In the genomic region with DNA sequence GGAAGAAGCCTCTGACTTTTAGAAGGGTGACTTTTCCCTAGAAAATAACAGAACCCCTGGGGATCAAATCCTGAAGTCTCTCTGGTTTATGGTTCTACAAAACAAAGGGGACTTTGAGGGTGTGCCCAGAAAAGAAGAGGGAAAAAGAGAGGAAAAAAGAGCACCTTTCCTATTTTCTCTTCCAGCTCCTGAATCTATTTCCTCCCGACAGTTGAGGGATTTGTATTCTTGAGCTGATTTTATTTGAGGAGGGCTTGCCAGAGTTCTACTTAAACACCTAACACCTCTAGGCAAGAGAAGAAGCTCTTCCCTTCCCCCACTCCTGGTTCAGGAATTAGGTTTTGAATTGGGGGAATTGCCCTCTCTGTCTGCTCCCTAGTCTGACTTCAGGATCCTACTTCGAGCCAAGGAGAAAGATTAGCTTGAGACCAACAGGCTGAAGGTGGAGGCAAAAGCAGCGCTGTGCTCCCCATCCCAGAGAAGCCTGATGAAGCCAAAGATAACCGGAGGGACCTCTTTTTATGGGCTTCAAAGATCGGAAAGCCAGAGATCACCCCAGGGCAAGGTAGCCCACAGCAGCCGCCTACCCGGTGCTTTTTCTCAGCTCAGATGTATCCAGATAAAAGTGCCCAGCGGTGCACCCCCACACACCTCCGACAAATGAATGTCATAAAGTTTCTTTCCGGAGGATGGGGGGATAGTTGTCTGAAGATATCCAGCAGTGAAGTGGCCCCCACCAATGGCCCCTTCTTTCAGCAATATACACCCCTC, we compare ENCODE assay signal across 12 cellular contexts. TPM values are rescaled to one million over a fixed set of nuclear protein-coding genes. Genes with fewer than 3 reads are reported as not detected.
DNase-seq lines count a peak whose midpoint lies in the region; ATAC-seq, FAIRE-seq and TF ChIP-seq lines count a peak whose summit lies in the region.
"Had no signal": no experiment of that assay in that cellular context is flagged by ENCODE, and none has a peak within 500 bp of the region (broad histone marks: within the 10 kb centered on the region; RNA-seq: fewer than 3 reads in every experiment).

No MANE protein-coding gene starts in this region.

- no peaks in the 10 kb centered on the region for H3K9me2 ChIP-seq in GM23338 (ENCODE audit: insufficient read depth)

- TF ChIP-seq CTCF in GM23338 (conservative IDR thresholded peaks at IDR 0.05; ENCODE audit: low read depth in 2 of 2), result no peak
- TF ChIP-seq CTCF in astrocyte of the cerebellum (IDR thresholded peaks at IDR 0.05; ENCODE audit: low read depth, low read length, missing control alignments), result no peak
- TF ChIP-seq CTCF in mesothelial cell of epicardium (IDR thresholded peaks at IDR 0.05; ENCODE audit: unreplicated experiment), result no peak

- CTCF ChIA-PET in activated CD8-positive, alpha-beta T cell treated with anti-CD3 and anti-CD28 coated beads, Interleukin-2, amount 10 ng/mL, durations not matched to agents 7 days and 5 days (lab: Charles Lee), result interaction anchor here (1.0 to 4.1 kb wide), 9 partner anchors 9 to 509 kb away, joined by 4 to 25 read pairs (median 6); no protein-coding TSS in a partner anchor

- H3K4me3 Mint-ChIP-seq in GM23338 (no peak overlapping the region; the same call in 2 of the 3 replicates), mesothelial cell of epicardium (peak overlapping the region; percentile 90)
- H3K4me3 Mint-ChIP-seq in activated CD8-positive, alpha-beta T cell treated with anti-CD3 and anti-CD28 coated beads, Interleukin-2, amount 10 ng/mL, durations not matched to agents 7 days and 5 days, result no peak overlapping the region
- H3K4me3 Mint-ChIP-seq: CD8-positive, alpha-beta T cell had no signal

- peaks cover 60% of the 10 kb centered on the region for H3F3A ChIP-seq in GM23338 (replicated peaks; ENCODE audit: low read depth)

- H4K20me1 ChIP-seq in GM23338 (replicated peaks; ENCODE audit: insufficient read depth), result peaks cover 56% of the 10 kb centered on the region

- H3K27me3 Mint-ChIP-seq in GM23338 (ENCODE audit: insufficient read depth, low read depth, poor library complexity), result peaks cover 100% of the 10 kb centered on the region
- H3K27me3 Mint-ChIP-seq in mesothelial cell of epicardium (ENCODE audit: low read depth), result no peaks in the 10 kb centered on the region
- H3K27me3 Mint-ChIP-seq in activated CD8-positive, alpha-beta T cell treated with anti-CD3 and anti-CD28 coated beads, Interleukin-2, amount 10 ng/mL, durations not matched to agents 7 days and 5 days (ENCODE audit: low read depth), result peaks cover 70% of the 10 kb centered on the region

- DNase-seq in GM23338 (ENCODE audit: low spot score) (no peak), astrocyte of the cerebellum (ENCODE audit: low read depth) (no peak), mesothelial cell of epicardium (ENCODE audit: low spot score in 2 of 2, unreplicated experiment in 2 of 2) (no peak), RCC 7860 (ENCODE audit: low spot score) (no peak), middle frontal gyrus (ENCODE audit: extremely low spot score, low spot score) (no peak)
- no peak for DNase-seq in activated CD8-positive, alpha-beta T cell treated with anti-CD3 and anti-CD28 coated beads, Interleukin-2, amount 10 ng/mL, durations not matched to agents 7 days and 5 days
- DNase-seq: activated CD4-positive, alpha-beta T cell treated with anti-CD3 and anti-CD28 coated beads, Interleukin-2, amount 50 U/mL, for 4 hours; aorta; CD8-positive, alpha-beta T cell; T-helper 9 cell had no signal

- H3K27ac ChIP-seq in GM23338 (ENCODE audit: low read depth) (no peak overlapping the region), subcutaneous abdominal adipose tissue (ENCODE audit: low read depth, low read length) (peak overlapping the region; percentile 93)

- H3K4me3 ChIP-seq in GM23338 (no peak overlapping the region), astrocyte of the cerebellum (ENCODE audit: low read depth, low read length) (peak overlapping the region; percentile 7), subcutaneous abdominal adipose tissue (ENCODE audit: low read depth in 1 of 5, low read length in 5 of 5) (no peak overlapping the region)

- no peaks in the 10 kb centered on the region for H3K9me3 ChIP-seq in subcutaneous abdominal adipose tissue (ENCODE audit: control insufficient read depth in 5 of 5, low read length in 5 of 5)

- no peak for ATAC-seq in GM23338
- ATAC-seq in activated CD8-positive, alpha-beta T cell treated with anti-CD3 and anti-CD28 coated beads, Interleukin-2, amount 10 ng/mL, durations not matched to agents 7 days and 5 days, result no peak
- ATAC-seq: CD8-positive, alpha-beta T cell had no signal

- peak overlapping the region in 1 of 5 donors; percentile 12 for H3K9ac ChIP-seq in subcutaneous abdominal adipose tissue (ENCODE audit: low read length in 5 of 5)

- POLR2A ChIA-PET in activated CD8-positive, alpha-beta T cell treated with anti-CD3 and anti-CD28 coated beads, Interleukin-2, amount 10 ng/mL, durations not matched to agents 7 days and 5 days (lab: Charles Lee), result interaction anchor here (1.1 kb wide), 1 partner anchor 43 kb away, joined by 3 read pairs; no protein-coding TSS in a partner anchor

- H3K4me1 ChIP-seq in GM23338 (ENCODE audit: insufficient read depth), result peaks cover 59% of the 10 kb centered on the region
- peaks cover 8 to 65% (median 59%) of the 10 kb centered on the region in 5 donors for H3K4me1 ChIP-seq in subcutaneous abdominal adipose tissue (ENCODE audit: control insufficient read depth in 5 of 5, insufficient read depth in 5 of 5, low read length in 5 of 5)

- H3K9me3 Mint-ChIP-seq in GM23338 (no peaks in the 10 kb centered on the region; the same call in 1 of the 3 replicates), mesothelial cell of epicardium (no peaks in the 10 kb centered on the region)
- no peaks in the 10 kb centered on the region for H3K9me3 Mint-ChIP-seq in activated CD8-positive, alpha-beta T cell treated with anti-CD3 and anti-CD28 coated beads, Interleukin-2, amount 10 ng/mL, durations not matched to agents 7 days and 5 days (ENCODE audit: insufficient read depth)
- H3K9me3 Mint-ChIP-seq: CD8-positive, alpha-beta T cell had no signal

- H3K27me3 ChIP-seq in GM23338 (ENCODE audit: insufficient read depth), result peaks cover 100% of the 10 kb centered on the region
- no peaks in the 10 kb centered on the region for H3K27me3 ChIP-seq in subcutaneous abdominal adipose tissue (ENCODE audit: control insufficient read depth in 5 of 5, insufficient read depth in 4 of 5, low read length in 5 of 5)

- H3K27ac Mint-ChIP-seq in GM23338 (no peak overlapping the region), mesothelial cell of epicardium (peak overlapping the region; percentile 100)
- H3K27ac Mint-ChIP-seq in activated CD8-positive, alpha-beta T cell treated with anti-CD3 and anti-CD28 coated beads, Interleukin-2, amount 10 ng/mL, durations not matched to agents 7 days and 5 days, result no peak overlapping the region
- H3K27ac Mint-ChIP-seq: CD8-positive, alpha-beta T cell had no signal

- in situ Hi-C loops in astrocyte of the cerebellum (cut with HindIII; ENCODE audit: low sequenced_read_pairs), result no loop called here

- peak overlapping the region; percentile 53; the same call in 1 of the 2 replicates for H3K4me2 ChIP-seq in GM23338

- no peak overlapping the region for H2AFZ ChIP-seq in GM23338

- no peak for FAIRE-seq in RCC 7860 (lab: Jason Lieb, UNC)

- H3K4me1 Mint-ChIP-seq in GM23338, result peaks cover 47% of the 10 kb centered on the region
- H3K4me1 Mint-ChIP-seq in mesothelial cell of epicardium, result peaks cover 53% of the 10 kb centered on the region
- peaks cover 51% of the 10 kb centered on the region for H3K4me1 Mint-ChIP-seq in activated CD8-positive, alpha-beta T cell treated with anti-CD3 and anti-CD28 coated beads, Interleukin-2, amount 10 ng/mL, durations not matched to agents 7 days and 5 days (ENCODE audit: low read depth)

- no peaks in the 10 kb centered on the region for H3K79me2 ChIP-seq in GM23338 (replicated peaks; ENCODE audit: insufficient read depth)

- H3K36me3 ChIP-seq in GM23338 (ENCODE audit: insufficient read depth), result no peaks in the 10 kb centered on the region
- H3K36me3 ChIP-seq in subcutaneous abdominal adipose tissue (ENCODE audit: control insufficient read depth in 5 of 5, insufficient read depth in 5 of 5, low read length in 5 of 5), result peaks cover 0 to 9% (median 0%) of the 10 kb centered on the region in 5 donors

- H3K36me3 Mint-ChIP-seq in GM23338 (ENCODE audit: low read depth) (no peaks in the 10 kb centered on the region), mesothelial cell of epicardium (peaks cover 39% of the 10 kb centered on the region)
- no peaks in the 10 kb centered on the region for H3K36me3 Mint-ChIP-seq in activated CD8-positive, alpha-beta T cell treated with anti-CD3 and anti-CD28 coated beads, Interleukin-2, amount 10 ng/mL, durations not matched to agents 7 days and 5 days (ENCODE audit: low read depth)

RNA-seq across cellular contexts. Expression of gene HOXB3, which starts 0.8 kb away (rescaled TPM):
- total RNA-seq in GM23338 (2014; rRNA removed; shearing (Covaris generic)), result 0.17 TPM in 1 of 2 replicates, not detected in the other
- not detected in 2 replicates for polyA plus RNA-seq in GM23338 (2016; fragmentation: Nextera tagmentation; extraction: Ambion mirVana)
- 282 to 303 TPM (median 282 TPM) in 3 replicates for total RNA-seq in mesothelial cell of epicardium
- total RNA-seq in activated CD8-positive, alpha-beta T cell treated with anti-CD3 and anti-CD28 coated beads, Interleukin-2, amount 10 ng/mL, durations not matched to agents 7 days and 5 days, result 10 to 100 TPM in 1 of 2 experiments, 1 to 10 TPM in 1; 8.2 to 10.3 TPM
- total RNA-seq: temporal lobe had no signal

RNA-seq across cellular contexts. Expression of gene HOXB5, which starts 4.3 kb away (rescaled TPM):
- total RNA-seq in GM23338 (2014; rRNA removed; shearing (Covaris generic)), result not detected in 2 replicates
- not detected in 2 replicates for polyA plus RNA-seq in GM23338 (2016; fragmentation: Nextera tagmentation; extraction: Ambion mirVana)
- total RNA-seq in mesothelial cell of epicardium, result 28.6 to 32.4 TPM (median 31.1 TPM) in 3 replicates
- total RNA-seq in activated CD8-positive, alpha-beta T cell treated with anti-CD3 and anti-CD28 coated beads, Interleukin-2, amount 10 ng/mL, durations not matched to agents 7 days and 5 days, result not detected
- total RNA-seq: CD8-positive, alpha-beta T cell; temporal lobe had no signal

RNA-seq across cellular contexts. Expression of gene HOXB4, which starts 11.1 kb away (rescaled TPM):
- not detected in 2 replicates for total RNA-seq in GM23338 (2014; rRNA removed; shearing (Covaris generic))
- polyA plus RNA-seq in GM23338 (2016; fragmentation: Nextera tagmentation; extraction: Ambion mirVana), result not detected in 2 replicates
- 34.2 to 39.2 TPM (median 34.4 TPM) in 3 replicates for total RNA-seq in mesothelial cell of epicardium
- total RNA-seq in activated CD8-positive, alpha-beta T cell treated with anti-CD3 and anti-CD28 coated beads, Interleukin-2, amount 10 ng/mL, durations not matched to agents 7 days and 5 days, result 1 to 10 TPM; 5.7 to 6.1 TPM
- total RNA-seq: temporal lobe had no signal

RNA-seq across cellular contexts. Expression of gene HOXB6, which starts 15.5 kb away (rescaled TPM):
- not detected in 2 replicates for total RNA-seq in GM23338 (2014; rRNA removed; shearing (Covaris generic))
- polyA plus RNA-seq in GM23338 (2016; fragmentation: Nextera tagmentation; extraction: Ambion mirVana), result not detected in 2 replicates
- 56.4 to 63.1 TPM (median 59.7 TPM) in 3 replicates for total RNA-seq in mesothelial cell of epicardium
- not detected for total RNA-seq in activated CD8-positive, alpha-beta T cell treated with anti-CD3 and anti-CD28 coated beads, Interleukin-2, amount 10 ng/mL, durations not matched to agents 7 days and 5 days
- total RNA-seq: temporal lobe had no signal

RNA-seq across cellular contexts. Expression of gene HOXB7, which starts 21.6 kb away (rescaled TPM):
- not detected in 2 replicates for total RNA-seq in GM23338 (2014; rRNA removed; shearing (Covaris generic))
- polyA plus RNA-seq in GM23338 (2016; fragmentation: Nextera tagmentation; extraction: Ambion mirVana), result not detected in 2 replicates
- 18.6 to 20.3 TPM (median 19.5 TPM) in 3 replicates for total RNA-seq in mesothelial cell of epicardium
- under 1 TPM; 0.87 to 0.91 TPM for total RNA-seq in activated CD8-positive, alpha-beta T cell treated with anti-CD3 and anti-CD28 coated beads, Interleukin-2, amount 10 ng/mL, durations not matched to agents 7 days and 5 days
- total RNA-seq: temporal lobe had no signal

Comparison
In these comparisons a context has a peak if more than half of its experiments do, and no peak if none do; other contexts are left out.
1. RNA of gene HOXB3, which starts 0.8 kb away (total RNA-seq): 282 to 303 TPM in mesothelial cell of epicardium; 8.2 to 10.3 TPM in activated CD8-positive, alpha-beta T cell treated with anti-CD3 and anti-CD28 coated beads, Interleukin-2, amount 10 ng/mL, durations not matched to agents 7 days and 5 days and 0.17 TPM in GM23338; every median in the first group is over 10 times any median in the second.
2. RNA of gene HOXB5, which starts 4.3 kb away (total RNA-seq): 28.6 to 32.4 TPM in mesothelial cell of epicardium; not detected in activated CD8-positive, alpha-beta T cell treated with anti-CD3 and anti-CD28 coated beads, Interleukin-2, amount 10 ng/mL, durations not matched to agents 7 days and 5 days and not detected in GM23338; every median in the first group is over 10 times any median in the second.